Comparison of ENCODE assay signal across 9 cellular contexts in the genomic region with DNA sequence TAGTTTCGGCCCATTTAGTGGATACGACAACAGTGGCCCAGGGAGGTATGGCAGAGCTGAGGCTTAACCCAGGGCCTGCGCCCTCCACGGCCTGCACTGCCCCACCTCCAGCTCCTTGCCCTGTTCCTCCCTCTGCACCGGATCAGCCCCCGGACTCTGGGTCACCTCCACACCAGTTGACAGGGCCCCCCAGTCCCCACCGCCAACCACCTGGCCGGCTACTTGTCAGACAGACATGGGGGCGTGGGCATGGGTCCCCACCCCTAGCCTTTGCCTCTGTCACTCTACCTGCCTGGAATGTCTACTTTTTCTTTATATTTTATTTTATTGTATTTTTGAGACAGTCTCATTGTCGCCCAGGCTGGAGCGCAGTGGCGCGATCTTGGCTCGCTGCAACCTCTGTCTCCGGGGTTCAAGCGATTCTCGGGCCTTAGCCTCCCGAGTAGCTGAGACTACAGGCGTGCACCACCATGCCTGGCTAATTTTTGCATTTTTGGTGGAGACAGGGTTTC. TPM values are rescaled to one million over a fixed set of nuclear protein-coding genes. Genes with fewer than 3 reads are reported as not detected.
DNase-seq lines count a peak whose midpoint lies in the region; ATAC-seq and TF ChIP-seq lines count a peak whose summit lies in the region.
"Had no signal": no experiment of that assay in that cellular context is flagged by ENCODE, and none has a peak within 500 bp of the region (broad histone marks: within the 10 kb centered on the region; RNA-seq: fewer than 3 reads in every experiment).

No MANE protein-coding gene starts in this region.

- H3K4me3 Mint-ChIP-seq in CD14-positive monocyte (peak overlapping the region; percentile 83 to 91), neural crest cell (peak overlapping the region; percentile 92)

- peaks cover 17 to 20% of the 10 kb centered on the region in 2 donors for H3K36me3 Mint-ChIP-seq in CD14-positive monocyte
- H3K36me3 Mint-ChIP-seq in neural crest cell (ENCODE audit: low read depth), result peaks cover 16% of the 10 kb centered on the region

- H3K27me3 Mint-ChIP-seq in CD14-positive monocyte (ENCODE audit: low read depth in 3 of 3) (peaks cover 2 to 13% (median 11%) of the 10 kb centered on the region in 3 donors), neural crest cell (ENCODE audit: low read depth) (peaks cover 44% of the 10 kb centered on the region)

- peak; percentile 27; the same call in 1 of the 2 replicates for TF ChIP-seq POLR2A in Raji (IDR thresholded peaks at IDR 0.05; ENCODE audit: insufficient read depth, low read depth, low read length)

- ATAC-seq in HG03095 (IDR thresholded peaks at IDR 0.05; ENCODE audit: unreplicated experiment), result no peak
- ATAC-seq in GM18520 (IDR thresholded peaks at IDR 0.05; ENCODE audit: unreplicated experiment), result no peak
- ATAC-seq in GM21737 (IDR thresholded peaks at IDR 0.05; ENCODE audit: unreplicated experiment), result no peak

- no peak for TF ChIP-seq CTCF in CD14-positive monocyte (IDR thresholded peaks at IDR 0.05)
- TF ChIP-seq CTCF in neural crest cell (conservative IDR thresholded peaks at IDR 0.05), result no peak

- intact Hi-C loops in CD14-positive monocyte (cut with micrococcal nuclease), result loop anchor here in 1 of 2 donors (2.0 kb wide), 1 partner anchor 45 kb away; no protein-coding TSS in a partner anchor

- H3K9me3 Mint-ChIP-seq in CD14-positive monocyte (peaks cover 0 to 3% (median 0%) of the 10 kb centered on the region in 7 donors), neural crest cell (no peaks in the 10 kb centered on the region)

- no peak for DNase-seq in CD14-positive monocyte (ENCODE audit: low spot score)
- DNase-seq in epithelial cell of prostate (ENCODE audit: low read depth, low spot score), result no peak
- no peak for DNase-seq in neural crest cell (ENCODE audit: low read depth, low spot score)
- no peak for DNase-seq in superior temporal gyrus (ENCODE audit: extremely low spot score)

- H3K4me1 Mint-ChIP-seq in CD14-positive monocyte (peaks cover 52% of the 10 kb centered on the region), neural crest cell (peaks cover 38% of the 10 kb centered on the region)

- H3K27ac ChIP-seq in epithelial cell of prostate, result peak overlapping the region; percentile 100

- H3K27ac Mint-ChIP-seq in CD14-positive monocyte (peak overlapping the region; percentile 83 to 92 (median 88)), neural crest cell (ENCODE audit: unreplicated experiment) (peak overlapping the region; percentile 75)

RNA-seq across cellular contexts. Expression of gene ACTG1, which starts 3.0 kb away (rescaled TPM):
- 1,000 to 10,000 TPM; 1,133 to 1,620 TPM for polyA plus RNA-seq in CD14-positive monocyte
- total RNA-seq in neural crest cell, result 4,235 and 4,315 TPM in 2 replicates

RNA-seq across cellular contexts. Expression of gene FSCN2, which starts 12.6 kb away (rescaled TPM):
- polyA plus RNA-seq in CD14-positive monocyte, result not detected
- total RNA-seq in neural crest cell, result 0.43 and 0.56 TPM in 2 replicates
- total RNA-seq: RPMI7951 had no signal

RNA-seq across cellular contexts. Expression of gene FAAP100, which starts 36.6 kb away (rescaled TPM):
- polyA plus RNA-seq in CD14-positive monocyte, result 10 to 100 TPM; 10.3 to 13.9 TPM
- 45.0 and 48.3 TPM in 2 replicates for total RNA-seq in neural crest cell
